Comparison of ENCODE assay signal across 1 cellular context in the genomic region with DNA sequence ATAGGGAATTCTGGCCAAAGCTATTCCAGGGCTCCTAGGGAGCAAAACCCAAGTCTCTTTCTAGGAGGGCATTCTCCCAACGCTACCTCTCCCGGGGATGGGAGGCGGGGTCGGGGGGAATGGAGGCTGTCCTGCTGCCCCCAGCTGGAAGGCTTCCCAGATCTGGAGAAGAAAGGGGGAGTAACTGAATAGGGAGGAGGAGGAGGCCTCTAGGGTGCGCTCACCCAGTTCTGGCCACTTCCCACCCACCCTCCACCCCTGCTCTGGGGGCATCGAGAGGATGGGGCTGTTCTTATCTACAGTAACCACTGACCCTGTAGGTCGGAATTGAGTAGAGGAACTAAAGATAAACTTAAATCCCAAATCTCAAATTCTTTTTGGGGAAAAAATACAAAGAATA.
TF ChIP-seq lines count a peak whose summit lies in the region.

No MANE protein-coding gene starts in this region.

TF ChIP-seq in GM23338, 12 proteins besides CTCF, POLR2A, EP300 and RAD21 (continued from another document):
- TF ChIP-seq, protein P1, sequence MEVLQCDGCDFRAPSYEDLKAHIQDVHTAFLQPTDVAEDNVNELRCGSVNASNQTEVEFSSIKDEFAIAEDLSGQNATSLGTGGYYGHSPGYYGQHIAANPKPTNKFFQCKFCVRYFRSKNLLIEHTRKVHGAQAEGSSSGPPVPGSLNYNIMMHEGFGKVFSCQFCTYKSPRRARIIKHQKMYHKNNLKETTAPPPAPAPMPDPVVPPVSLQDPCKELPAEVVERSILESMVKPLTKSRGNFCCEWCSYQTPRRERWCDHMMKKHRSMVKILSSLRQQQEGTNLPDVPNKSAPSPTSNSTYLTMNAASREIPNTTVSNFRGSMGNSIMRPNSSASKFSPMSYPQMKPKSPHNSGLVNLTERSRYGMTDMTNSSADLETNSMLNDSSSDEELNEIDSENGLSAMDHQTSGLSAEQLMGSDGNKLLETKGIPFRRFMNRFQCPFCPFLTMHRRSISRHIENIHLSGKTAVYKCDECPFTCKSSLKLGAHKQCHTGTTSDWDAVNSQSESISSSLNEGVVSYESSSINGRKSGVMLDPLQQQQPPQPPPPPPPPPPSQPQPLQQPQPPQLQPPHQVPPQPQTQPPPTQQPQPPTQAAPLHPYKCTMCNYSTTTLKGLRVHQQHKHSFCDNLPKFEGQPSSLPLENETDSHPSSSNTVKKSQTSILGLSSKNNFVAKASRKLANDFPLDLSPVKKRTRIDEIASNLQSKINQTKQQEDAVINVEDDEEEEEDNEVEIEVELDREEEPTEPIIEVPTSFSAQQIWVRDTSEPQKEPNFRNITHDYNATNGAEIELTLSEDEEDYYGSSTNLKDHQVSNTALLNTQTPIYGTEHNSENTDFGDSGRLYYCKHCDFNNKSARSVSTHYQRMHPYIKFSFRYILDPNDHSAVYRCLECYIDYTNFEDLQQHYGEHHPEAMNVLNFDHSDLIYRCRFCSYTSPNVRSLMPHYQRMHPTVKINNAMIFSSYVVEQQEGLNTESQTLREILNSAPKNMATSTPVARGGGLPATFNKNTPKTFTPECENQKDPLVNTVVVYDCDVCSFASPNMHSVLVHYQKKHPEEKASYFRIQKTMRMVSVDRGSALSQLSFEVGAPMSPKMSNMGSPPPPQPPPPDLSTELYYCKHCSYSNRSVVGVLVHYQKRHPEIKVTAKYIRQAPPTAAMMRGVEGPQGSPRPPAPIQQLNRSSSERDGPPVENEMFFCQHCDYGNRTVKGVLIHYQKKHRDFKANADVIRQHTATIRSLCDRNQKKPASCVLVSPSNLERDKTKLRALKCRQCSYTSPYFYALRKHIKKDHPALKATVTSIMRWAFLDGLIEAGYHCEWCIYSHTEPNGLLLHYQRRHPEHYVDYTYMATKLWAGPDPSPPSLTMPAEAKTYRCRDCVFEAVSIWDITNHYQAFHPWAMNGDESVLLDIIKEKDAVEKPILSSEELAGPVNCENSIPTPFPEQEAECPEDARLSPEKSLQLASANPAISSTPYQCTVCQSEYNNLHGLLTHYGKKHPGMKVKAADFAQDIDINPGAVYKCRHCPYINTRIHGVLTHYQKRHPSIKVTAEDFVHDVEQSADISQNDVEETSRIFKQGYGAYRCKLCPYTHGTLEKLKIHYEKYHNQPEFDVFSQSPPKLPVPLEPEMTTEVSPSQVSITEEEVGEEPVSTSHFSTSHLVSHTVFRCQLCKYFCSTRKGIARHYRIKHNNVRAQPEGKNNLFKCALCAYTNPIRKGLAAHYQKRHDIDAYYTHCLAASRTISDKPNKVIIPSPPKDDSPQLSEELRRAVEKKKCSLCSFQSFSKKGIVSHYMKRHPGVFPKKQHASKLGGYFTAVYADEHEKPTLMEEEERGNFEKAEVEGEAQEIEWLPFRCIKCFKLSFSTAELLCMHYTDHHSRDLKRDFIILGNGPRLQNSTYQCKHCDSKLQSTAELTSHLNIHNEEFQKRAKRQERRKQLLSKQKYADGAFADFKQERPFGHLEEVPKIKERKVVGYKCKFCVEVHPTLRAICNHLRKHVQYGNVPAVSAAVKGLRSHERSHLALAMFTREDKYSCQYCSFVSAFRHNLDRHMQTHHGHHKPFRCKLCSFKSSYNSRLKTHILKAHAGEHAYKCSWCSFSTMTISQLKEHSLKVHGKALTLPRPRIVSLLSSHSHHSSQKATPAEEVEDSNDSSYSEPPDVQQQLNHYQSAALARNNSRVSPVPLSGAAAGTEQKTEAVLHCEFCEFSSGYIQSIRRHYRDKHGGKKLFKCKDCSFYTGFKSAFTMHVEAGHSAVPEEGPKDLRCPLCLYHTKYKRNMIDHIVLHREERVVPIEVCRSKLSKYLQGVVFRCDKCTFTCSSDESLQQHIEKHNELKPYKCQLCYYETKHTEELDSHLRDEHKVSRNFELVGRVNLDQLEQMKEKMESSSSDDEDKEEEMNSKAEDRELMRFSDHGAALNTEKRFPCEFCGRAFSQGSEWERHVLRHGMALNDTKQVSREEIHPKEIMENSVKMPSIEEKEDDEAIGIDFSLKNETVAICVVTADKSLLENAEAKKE (CRISPR knock-in tag; IDR thresholded peaks at IDR 0.05): no peak
- TF ChIP-seq EZH2 (IDR thresholded peaks at IDR 0.05; ENCODE audit: low read depth, unreplicated experiment) (no peak), ZNF114 (CRISPR knock-in tag; IDR thresholded peaks at IDR 0.05) (no peak), JUNB (IDR thresholded peaks at IDR 0.05; ENCODE audit: unreplicated experiment) (no peak)
- TF ChIP-seq, protein P2, sequence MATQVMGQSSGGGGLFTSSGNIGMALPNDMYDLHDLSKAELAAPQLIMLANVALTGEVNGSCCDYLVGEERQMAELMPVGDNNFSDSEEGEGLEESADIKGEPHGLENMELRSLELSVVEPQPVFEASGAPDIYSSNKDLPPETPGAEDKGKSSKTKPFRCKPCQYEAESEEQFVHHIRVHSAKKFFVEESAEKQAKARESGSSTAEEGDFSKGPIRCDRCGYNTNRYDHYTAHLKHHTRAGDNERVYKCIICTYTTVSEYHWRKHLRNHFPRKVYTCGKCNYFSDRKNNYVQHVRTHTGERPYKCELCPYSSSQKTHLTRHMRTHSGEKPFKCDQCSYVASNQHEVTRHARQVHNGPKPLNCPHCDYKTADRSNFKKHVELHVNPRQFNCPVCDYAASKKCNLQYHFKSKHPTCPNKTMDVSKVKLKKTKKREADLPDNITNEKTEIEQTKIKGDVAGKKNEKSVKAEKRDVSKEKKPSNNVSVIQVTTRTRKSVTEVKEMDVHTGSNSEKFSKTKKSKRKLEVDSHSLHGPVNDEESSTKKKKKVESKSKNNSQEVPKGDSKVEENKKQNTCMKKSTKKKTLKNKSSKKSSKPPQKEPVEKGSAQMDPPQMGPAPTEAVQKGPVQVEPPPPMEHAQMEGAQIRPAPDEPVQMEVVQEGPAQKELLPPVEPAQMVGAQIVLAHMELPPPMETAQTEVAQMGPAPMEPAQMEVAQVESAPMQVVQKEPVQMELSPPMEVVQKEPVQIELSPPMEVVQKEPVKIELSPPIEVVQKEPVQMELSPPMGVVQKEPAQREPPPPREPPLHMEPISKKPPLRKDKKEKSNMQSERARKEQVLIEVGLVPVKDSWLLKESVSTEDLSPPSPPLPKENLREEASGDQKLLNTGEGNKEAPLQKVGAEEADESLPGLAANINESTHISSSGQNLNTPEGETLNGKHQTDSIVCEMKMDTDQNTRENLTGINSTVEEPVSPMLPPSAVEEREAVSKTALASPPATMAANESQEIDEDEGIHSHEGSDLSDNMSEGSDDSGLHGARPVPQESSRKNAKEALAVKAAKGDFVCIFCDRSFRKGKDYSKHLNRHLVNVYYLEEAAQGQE (IDR thresholded peaks at IDR 0.05; ENCODE audit: unreplicated experiment): no peak
- TF ChIP-seq, protein P3, sequence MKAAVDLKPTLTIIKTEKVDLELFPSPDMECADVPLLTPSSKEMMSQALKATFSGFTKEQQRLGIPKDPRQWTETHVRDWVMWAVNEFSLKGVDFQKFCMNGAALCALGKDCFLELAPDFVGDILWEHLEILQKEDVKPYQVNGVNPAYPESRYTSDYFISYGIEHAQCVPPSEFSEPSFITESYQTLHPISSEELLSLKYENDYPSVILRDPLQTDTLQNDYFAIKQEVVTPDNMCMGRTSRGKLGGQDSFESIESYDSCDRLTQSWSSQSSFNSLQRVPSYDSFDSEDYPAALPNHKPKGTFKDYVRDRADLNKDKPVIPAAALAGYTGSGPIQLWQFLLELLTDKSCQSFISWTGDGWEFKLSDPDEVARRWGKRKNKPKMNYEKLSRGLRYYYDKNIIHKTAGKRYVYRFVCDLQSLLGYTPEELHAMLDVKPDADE (IDR thresholded peaks at IDR 0.05): no peak
